Comparison of ENCODE assay signal across 16 cellular contexts in the genomic region with DNA sequence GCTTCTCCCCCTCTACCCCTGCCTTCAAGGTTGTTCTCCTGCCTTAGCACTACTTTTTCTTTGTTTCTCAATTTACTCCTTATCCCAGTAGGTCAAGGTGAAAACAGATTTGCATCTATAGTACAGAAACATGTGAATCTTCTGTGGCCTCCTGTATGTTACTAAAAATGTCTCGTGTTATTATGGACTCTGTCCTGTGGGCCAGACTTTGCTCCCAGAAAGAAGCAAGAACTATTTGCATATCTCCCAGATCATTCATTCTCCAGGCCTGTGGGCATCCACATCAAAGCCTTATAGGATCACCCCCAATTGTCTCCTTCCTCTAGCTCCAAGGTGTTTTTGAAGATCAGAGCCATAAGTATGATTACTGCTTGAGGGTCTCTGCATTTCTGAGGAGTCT.
DNase-seq lines count a peak whose midpoint lies in the region; ATAC-seq, FAIRE-seq and TF ChIP-seq lines count a peak whose summit lies in the region.
"Had no signal": no experiment of that assay in that cellular context is flagged by ENCODE, and none has a peak within 500 bp of the region (broad histone marks: within the 10 kb centered on the region; RNA-seq: fewer than 3 reads in every experiment).

No MANE protein-coding gene starts in this region.

- WGBS in endodermal cell (ENCODE audit: insufficient coverage in 1 of 2, insufficient read length in 1 of 2), 2 experiments = 81 to 100% methylated on average over 1 of the region's 1 CpG
- WGBS in right lobe of liver (ENCODE audit: insufficient coverage, low coverage, low lambda C conversion rate, missing lambda C conversion rate) = 27% methylated on average over 1 of the region's 1 CpG
- 15 to 69% (median 23%) methylated on average over 1 of the region's 1 CpG for WGBS in small intestine, 3 donors

- H3K36me3 ChIP-seq in endodermal cell (ENCODE audit: control insufficient read depth, insufficient read depth, low read length) = no peaks in the 10 kb centered on the region
- no peaks in the 10 kb centered on the region for H3K36me3 ChIP-seq in right lobe of liver
- H3K36me3 ChIP-seq in small intestine (ENCODE audit: control insufficient read depth in 2 of 2, insufficient read depth in 2 of 2, low read length in 2 of 2) = no peaks in the 10 kb centered on the region
- no peaks in the 10 kb centered on the region for H3K36me3 ChIP-seq in osteoblast (ENCODE audit: insufficient read depth, low read length)
- H3K36me3 ChIP-seq: BLaER1 had no signal

- no peaks in the 10 kb centered on the region for H4K20me1 ChIP-seq in osteoblast (ENCODE audit: insufficient read depth, low read length)
- H4K20me1 ChIP-seq: BLaER1 had no signal

- no peak overlapping the region for H2AFZ ChIP-seq in osteoblast (ENCODE audit: low read length)

- DNase-seq in SW480 (ENCODE audit: low spot score) (peak; percentile 21), endodermal cell (peak; percentile 10), right lobe of liver (no peak), small intestine (peak; percentile 52), osteoblast (ENCODE audit: insufficient read length, low spot score, missing footprints) (no peak)
- DNase-seq in stimulated activated naive CD8-positive, alpha-beta T cell treated with anti-CD3 and anti-CD28 coated beads, Interleukin-15, Interleukin-2, amounts not matched to agents 100 U/mL and 50 U/mL, for 24 hours = no peak
- DNase-seq: 8988T; CD4-positive, alpha-beta memory T cell; DND-41; EL; H9 had no signal

- H3K4me3 ChIP-seq in endodermal cell (ENCODE audit: low read length) (no peak overlapping the region), right lobe of liver (no peak overlapping the region), small intestine (ENCODE audit: low read depth in 1 of 2, low read length in 2 of 2) (no peak overlapping the region), osteoblast (ENCODE audit: insufficient read depth, low read length) (no peak overlapping the region)
- H3K4me3 ChIP-seq: BLaER1, GM12878 had no signal

- no peak for TF ChIP-seq POLR2A in right lobe of liver (IDR thresholded peaks at IDR 0.05)

- no peak overlapping the region for H3K9ac ChIP-seq in endodermal cell (ENCODE audit: extremely low read depth, low read length, poor library complexity, severe bottlenecking)
- H3K9ac ChIP-seq: BLaER1 had no signal

- H3K27ac Mint-ChIP-seq in endodermal cell = no peak overlapping the region
- H3K27ac Mint-ChIP-seq: CD14-positive monocyte; CD4-positive, alpha-beta memory T cell; H9 had no signal

- H3K27me3 ChIP-seq in endodermal cell (ENCODE audit: control insufficient read depth, insufficient read depth, low read length, poor library complexity, severe bottlenecking) = no peaks in the 10 kb centered on the region
- H3K27me3 ChIP-seq in right lobe of liver = no peaks in the 10 kb centered on the region
- no peaks in the 10 kb centered on the region for H3K27me3 ChIP-seq in small intestine (ENCODE audit: control insufficient read depth in 2 of 2, insufficient read depth in 2 of 2, low read length in 2 of 2)
- peaks cover 73% of the 10 kb centered on the region for H3K27me3 ChIP-seq in osteoblast (ENCODE audit: insufficient read depth, low read length)
- H3K27me3 ChIP-seq: BLaER1 had no signal

- no peaks in the 10 kb centered on the region for H3K9me3 Mint-ChIP-seq in endodermal cell
- H3K9me3 Mint-ChIP-seq: CD14-positive monocyte; CD4-positive, alpha-beta memory T cell; H9 had no signal

- H3K27me3 Mint-ChIP-seq in endodermal cell (ENCODE audit: insufficient read depth) = no peaks in the 10 kb centered on the region

- no peaks in the 10 kb centered on the region for H3K79me2 ChIP-seq in osteoblast (ENCODE audit: insufficient read depth, low read length)

- H3K36me3 Mint-ChIP-seq in endodermal cell (ENCODE audit: low read depth) = no peaks in the 10 kb centered on the region
- H3K36me3 Mint-ChIP-seq: CD14-positive monocyte; CD4-positive, alpha-beta memory T cell had no signal

- intact Hi-C loops in right lobe of liver (cut with DNase I) = no loop called here

- TF ChIP-seq CTCF in endodermal cell (conservative IDR thresholded peaks at IDR 0.05) (no peak), right lobe of liver (IDR thresholded peaks at IDR 0.05) (no peak), osteoblast (IDR thresholded peaks at IDR 0.05; ENCODE audit: extremely low read depth, low read depth, low read length) (no peak)

- peak; percentile 10 to 41 (median 26) for ATAC-seq in right lobe of liver
- no peak for ATAC-seq in stimulated activated naive CD8-positive, alpha-beta T cell treated with anti-CD3 and anti-CD28 coated beads, Interleukin-15, Interleukin-2, amounts not matched to agents 100 U/mL and 50 U/mL, for 24 hours
- ATAC-seq in HG03469 (IDR thresholded peaks at IDR 0.05; ENCODE audit: unreplicated experiment) = no peak
- ATAC-seq: GM12878 had no signal

- no peak overlapping the region for H3K27ac ChIP-seq in endodermal cell (ENCODE audit: low read depth, low read length)
- no peak overlapping the region for H3K27ac ChIP-seq in right lobe of liver
- H3K27ac ChIP-seq in small intestine (ENCODE audit: low read depth in 1 of 2, low read length in 1 of 2) = no peak overlapping the region
- H3K27ac ChIP-seq in osteoblast (ENCODE audit: low read depth, low read length) = no peak overlapping the region
- H3K27ac ChIP-seq: BLaER1 had no signal

- H3K9me3 ChIP-seq in endodermal cell (ENCODE audit: control insufficient read depth, low read length) = no peaks in the 10 kb centered on the region
- no peaks in the 10 kb centered on the region for H3K9me3 ChIP-seq in right lobe of liver
- H3K9me3 ChIP-seq in small intestine (ENCODE audit: control insufficient read depth, low read depth) = no peaks in the 10 kb centered on the region
- H3K9me3 ChIP-seq in osteoblast (ENCODE audit: low read depth, low read length) = no peaks in the 10 kb centered on the region
- H3K9me3 ChIP-seq: BLaER1 had no signal

- no peak for FAIRE-seq in small intestine (lab: Jason Lieb, UNC)
- FAIRE-seq: GM12878, H1 had no signal

- no peak overlapping the region for H3K4me3 Mint-ChIP-seq in endodermal cell
- H3K4me3 Mint-ChIP-seq: CD14-positive monocyte; CD4-positive, alpha-beta memory T cell; H9 had no signal

- H3K4me1 ChIP-seq in endodermal cell (ENCODE audit: control insufficient read depth, insufficient read depth, low read length) = peaks cover 6% of the 10 kb centered on the region
- peaks cover 0 to 17% (median 0%) of the 10 kb centered on the region in 4 donors for H3K4me1 ChIP-seq in right lobe of liver
- peaks cover 0 to 2% of the 10 kb centered on the region in 2 donors for H3K4me1 ChIP-seq in small intestine (ENCODE audit: control insufficient read depth in 2 of 2, insufficient read depth in 1 of 2, low read depth in 1 of 2, low read length in 1 of 2)
- no peaks in the 10 kb centered on the region for H3K4me1 ChIP-seq in osteoblast (ENCODE audit: insufficient read depth, low read length)

- no peak overlapping the region for H3K4me2 ChIP-seq in osteoblast (ENCODE audit: insufficient read depth, low read length)
- H3K4me2 ChIP-seq: BLaER1 had no signal

- H3K4me1 Mint-ChIP-seq in endodermal cell = peaks cover 7% of the 10 kb centered on the region
- H3K4me1 Mint-ChIP-seq: CD14-positive monocyte; CD4-positive, alpha-beta memory T cell had no signal

Comparison
In these comparisons a context has a peak if more than half of its experiments do, and no peak if none do; other contexts are left out.
1. DNase-seq: peak in SW480 (single experiment), endodermal cell (single experiment) and small intestine (single experiment); none in right lobe of liver (0 of 3), osteoblast (single experiment) and stimulated activated naive CD8-positive, alpha-beta T cell treated with anti-CD3 and anti-CD28 coated beads, Interleukin-15, Interleukin-2, amounts not matched to agents 100 U/mL and 50 U/mL, for 24 hours (single experiment).
2. ATAC-seq: peak in right lobe of liver (4 of 4); none in stimulated activated naive CD8-positive, alpha-beta T cell treated with anti-CD3 and anti-CD28 coated beads, Interleukin-15, Interleukin-2, amounts not matched to agents 100 U/mL and 50 U/mL, for 24 hours (single experiment) and HG03469 (single experiment).